ENCODE assay signal across 23 cellular contexts in genomic region chrX:76957485-76957884, GRCh38.
"Had no signal": no experiment of that assay in that cellular context is flagged by ENCODE, and none has a peak within 500 bp of the region (broad histone marks: within the 10 kb centered on the region; RNA-seq: fewer than 3 reads in every experiment).

No MANE protein-coding gene starts in this region.

- H3K27me3 ChIP-seq: colonic mucosa, esophagus muscularis mucosa, esophagus squamous epithelium, foreskin keratinocyte, gastrocnemius medialis, gastroesophageal sphincter, heart left ventricle, heart right ventricle had no signal

- H3K4me1 ChIP-seq: colonic mucosa, esophagus muscularis mucosa, esophagus squamous epithelium, foreskin keratinocyte, gastrocnemius medialis, gastroesophageal sphincter, heart left ventricle, heart right ventricle had no signal

- H3K27ac ChIP-seq: colonic mucosa, coronary artery, dorsolateral prefrontal cortex, epithelial cell of prostate, esophagus muscularis mucosa, esophagus squamous epithelium, foreskin keratinocyte, gastrocnemius medialis, gastroesophageal sphincter, heart left ventricle, heart right ventricle had no signal

- H3K9me3 ChIP-seq: colonic mucosa, esophagus squamous epithelium, gastrocnemius medialis had no signal

- DNase-seq: colonic mucosa; cortex of kidney; dermis blood vessel endothelial cell; dorsolateral prefrontal cortex; effector CD4-positive, alpha-beta T cell; effector CD8-positive, alpha-beta T cell; effector memory CD4-positive, alpha-beta T cell; effector memory CD8-positive, alpha-beta T cell; endodermal cell; erythroblast; esophagus squamous epithelium; foreskin fibroblast; foreskin keratinocyte; foreskin melanocyte; gastrocnemius medialis; glutamatergic neuron; head of caudate nucleus; heart left ventricle; heart right ventricle had no signal

- H3K36me3 ChIP-seq: colonic mucosa, esophagus muscularis mucosa, esophagus squamous epithelium, gastrocnemius medialis, gastroesophageal sphincter, heart left ventricle, heart right ventricle had no signal

- H3K4me3 ChIP-seq: colonic mucosa, coronary artery, dorsolateral prefrontal cortex, esophagus muscularis mucosa, esophagus squamous epithelium, gastrocnemius medialis, gastroesophageal sphincter, heart left ventricle, heart right ventricle had no signal
